22 cellular contexts compared by ENCODE assay signal in genomic region chr1:167509587-167509986, GRCh38. TPM values are rescaled to one million over a fixed set of nuclear protein-coding genes. Genes with fewer than 3 reads are reported as not detected.
DNase-seq lines count a peak whose midpoint lies in the region; ATAC-seq and TF ChIP-seq lines count a peak whose summit lies in the region.
"Had no signal": no experiment of that assay in that cellular context is flagged by ENCODE, and none has a peak within 500 bp of the region (broad histone marks: within the 10 kb centered on the region; RNA-seq: fewer than 3 reads in every experiment).

No MANE protein-coding gene starts in this region.

- H3K4me1 Mint-ChIP-seq in activated naive CD4-positive, alpha-beta T cell treated with anti-CD3 and anti-CD28 coated beads, Interleukin-2, amount 10 ng/mL, durations not matched to agents 7 days and 5 days, result peaks cover 92% of the 10 kb centered on the region
- H3K4me1 Mint-ChIP-seq in activated CD4-positive, alpha-beta memory T cell treated with anti-CD3 and anti-CD28 coated beads for 36 hours (ENCODE audit: low read depth), result peaks cover 84% of the 10 kb centered on the region
- no peaks in the 10 kb centered on the region for H3K4me1 Mint-ChIP-seq in MCF 10A (ENCODE audit: insufficient read depth, unreplicated experiment)

- DNase-seq in activated naive CD4-positive, alpha-beta T cell treated with anti-CD3 and anti-CD28 coated beads, Interleukin-2, amount 10 ng/mL, durations not matched to agents 7 days and 5 days, result no peak
- no peak for DNase-seq in activated naive CD4-positive, alpha-beta T cell (lab: John Stamatoyannopoulos, UW)
- no peak for DNase-seq in activated CD4-positive, alpha-beta memory T cell treated with anti-CD3 and anti-CD28 coated beads for 36 hours
- peak; percentile 36 for DNase-seq in central memory CD4-positive, alpha-beta T cell
- no peak for DNase-seq in stimulated activated naive CD8-positive, alpha-beta T cell treated with anti-CD3 and anti-CD28 coated beads, Interleukin-15, Interleukin-2, amounts not matched to agents 100 U/mL and 50 U/mL, for 24 hours
- no peak for DNase-seq in cerebellar cortex (ENCODE audit: low spot score)
- no peak for DNase-seq in MCF 10A (ENCODE audit: unreplicated experiment)
- no peak for DNase-seq in GDM1 (lab: John Stamatoyannopoulos, UW)
- DNase-seq: anterior cingulate cortex, kidney glomerular epithelial cell, mucosa of descending colon, NCI-H1092, NCI-H1930, sigmoid colon, T-helper 9 cell, trophoblast cell had no signal

- H3K9me3 Mint-ChIP-seq in activated naive CD4-positive, alpha-beta T cell treated with anti-CD3 and anti-CD28 coated beads, Interleukin-2, amount 10 ng/mL, durations not matched to agents 7 days and 5 days, result no peaks in the 10 kb centered on the region
- H3K9me3 Mint-ChIP-seq in activated CD4-positive, alpha-beta memory T cell treated with anti-CD3 and anti-CD28 coated beads for 36 hours, result no peaks in the 10 kb centered on the region
- H3K9me3 Mint-ChIP-seq in MCF 10A (ENCODE audit: unreplicated experiment), result no peaks in the 10 kb centered on the region
- H3K9me3 Mint-ChIP-seq: dendritic cell treated with granulocyte-macrophage colony-stimulating factor and Interleukin-4, amounts not matched to agents 40 ng/mL and 50 ng/mL, for 4 days; WTC11 had no signal

- CTCF ChIA-PET in activated naive CD4-positive, alpha-beta T cell treated with anti-CD3 and anti-CD28 coated beads, Interleukin-2, amount 10 ng/mL, durations not matched to agents 7 days and 5 days (lab: Charles Lee), result no interaction called here
- CTCF ChIA-PET in activated CD4-positive, alpha-beta memory T cell treated with anti-CD3 and anti-CD28 coated beads for 36 hours (lab: Charles Lee), result interaction anchor here (0.9 kb wide), 1 partner anchor 25 kb away, joined by 3 read pairs; no protein-coding TSS in a partner anchor
- CTCF ChIA-PET in MCF 10A (lab: Yijun Ruan, JAX), result interaction anchor here (1.3 to 1.9 kb wide), 2 partner anchors 24 to 31 kb away, joined by 5 to 8 read pairs; no protein-coding TSS in a partner anchor

- no TSS peak for BruUV-seq in MCF 10A (replicated peaks; lab: Mats Ljungman, UMichigan)

- H3K4me3 Mint-ChIP-seq in activated naive CD4-positive, alpha-beta T cell treated with anti-CD3 and anti-CD28 coated beads, Interleukin-2, amount 10 ng/mL, durations not matched to agents 7 days and 5 days, result peak overlapping the region; percentile 24
- H3K4me3 Mint-ChIP-seq in activated CD4-positive, alpha-beta memory T cell treated with anti-CD3 and anti-CD28 coated beads for 36 hours, result peak overlapping the region; percentile 8
- H3K4me3 Mint-ChIP-seq in MCF 10A (ENCODE audit: unreplicated experiment), result no peak overlapping the region
- H3K4me3 Mint-ChIP-seq: dendritic cell treated with granulocyte-macrophage colony-stimulating factor and Interleukin-4, amounts not matched to agents 40 ng/mL and 50 ng/mL, for 4 days; WTC11 had no signal

- peak overlapping the region; percentile 40 for H3K27ac Mint-ChIP-seq in activated naive CD4-positive, alpha-beta T cell treated with anti-CD3 and anti-CD28 coated beads, Interleukin-2, amount 10 ng/mL, durations not matched to agents 7 days and 5 days
- peak overlapping the region; percentile 23 for H3K27ac Mint-ChIP-seq in activated CD4-positive, alpha-beta memory T cell treated with anti-CD3 and anti-CD28 coated beads for 36 hours
- no peak overlapping the region for H3K27ac Mint-ChIP-seq in MCF 10A (ENCODE audit: low read depth, unreplicated experiment)
- H3K27ac Mint-ChIP-seq: dendritic cell treated with granulocyte-macrophage colony-stimulating factor and Interleukin-4, amounts not matched to agents 40 ng/mL and 50 ng/mL, for 4 days; progenitor cell of endocrine pancreas; WTC11 had no signal

- no peaks in the 10 kb centered on the region for H3K27me3 Mint-ChIP-seq in activated naive CD4-positive, alpha-beta T cell treated with anti-CD3 and anti-CD28 coated beads, Interleukin-2, amount 10 ng/mL, durations not matched to agents 7 days and 5 days
- H3K27me3 Mint-ChIP-seq in activated CD4-positive, alpha-beta memory T cell treated with anti-CD3 and anti-CD28 coated beads for 36 hours, result no peaks in the 10 kb centered on the region
- no peaks in the 10 kb centered on the region for H3K27me3 Mint-ChIP-seq in MCF 10A (ENCODE audit: insufficient read depth, unreplicated experiment)

- POLR2A ChIA-PET in activated CD4-positive, alpha-beta memory T cell treated with anti-CD3 and anti-CD28 coated beads for 36 hours (lab: Charles Lee), result interaction anchor here (1.4 kb wide), 1 partner anchor 15 kb away, joined by 3 read pairs; no protein-coding TSS in a partner anchor
- POLR2A ChIA-PET in MCF 10A (lab: Yijun Ruan, JAX), result interaction anchor here (0.6 kb wide), 1 partner anchor 43 kb away, joined by 4 read pairs; no protein-coding TSS in a partner anchor

- peaks cover 84% of the 10 kb centered on the region for H3K36me3 Mint-ChIP-seq in activated naive CD4-positive, alpha-beta T cell treated with anti-CD3 and anti-CD28 coated beads, Interleukin-2, amount 10 ng/mL, durations not matched to agents 7 days and 5 days
- H3K36me3 Mint-ChIP-seq in activated CD4-positive, alpha-beta memory T cell treated with anti-CD3 and anti-CD28 coated beads for 36 hours, result peaks cover 46% of the 10 kb centered on the region
- H3K36me3 Mint-ChIP-seq in MCF 10A (ENCODE audit: insufficient read depth, unreplicated experiment), result no peaks in the 10 kb centered on the region
- H3K36me3 Mint-ChIP-seq: WTC11 had no signal

- peak; percentile 15 for ATAC-seq in stimulated activated naive CD8-positive, alpha-beta T cell treated with anti-CD3 and anti-CD28 coated beads, Interleukin-15, Interleukin-2, amounts not matched to agents 100 U/mL and 50 U/mL, for 24 hours
- ATAC-seq: HepG2, mucosa of descending colon, WTC11 had no signal

- intact Hi-C loops in activated CD4-positive, alpha-beta memory T cell treated with anti-CD3 and anti-CD28 coated beads for 36 hours (cut with micrococcal nuclease), result no loop called here
- intact Hi-C loops in MCF 10A (cut with micrococcal nuclease), result no loop called here

- TF ChIP-seq CTCF in MCF 10A (IDR thresholded peaks at IDR 0.05; ENCODE audit: unreplicated experiment), result no peak

RNA-seq across cellular contexts. Expression of gene CD247, which starts 8.7 kb away (rescaled TPM):
- total RNA-seq in activated CD4-positive, alpha-beta memory T cell treated with anti-CD3 and anti-CD28 coated beads for 36 hours, result 100 to 1,000 TPM; 105 to 114 TPM
- total RNA-seq in MCF 10A (2022), result not detected in 2 replicates
- total RNA-seq: endothelial cell of umbilical vein, glomerular endothelial cell, progenitor cell of endocrine pancreas had no signal

RNA-seq across cellular contexts. Expression of gene CREG1, which starts 44.0 kb away (rescaled TPM):
- total RNA-seq in activated CD4-positive, alpha-beta memory T cell treated with anti-CD3 and anti-CD28 coated beads for 36 hours, result 10 to 100 TPM; 13.5 to 14.6 TPM
- 136 and 154 TPM in 2 replicates for total RNA-seq in MCF 10A (2022)

Comparison
In these comparisons a context has a peak if more than half of its experiments do, and no peak if none do; other contexts are left out.
1. RNA of gene CD247, which starts 8.7 kb away (total RNA-seq): 105 to 114 TPM in activated CD4-positive, alpha-beta memory T cell treated with anti-CD3 and anti-CD28 coated beads for 36 hours; not detected in MCF 10A; every median in the first group is over 10 times any median in the second.